8 cellular contexts compared by ENCODE assay signal in genomic region chr22:21642584-21643448, GRCh38. TPM values are rescaled to one million over a fixed set of nuclear protein-coding genes. Genes with fewer than 3 reads are reported as not detected.
A peak's percentile ranks its signal among the peaks of the same experiment; 100 is the strongest.
DNase-seq lines count a peak whose midpoint lies in the region; ATAC-seq and TF ChIP-seq lines count a peak whose summit lies in the region.

No MANE protein-coding gene starts in this region.

- peaks cover 40% of the 10 kb centered on the region for H3K36me3 Mint-ChIP-seq in Caco-2 (ENCODE audit: insufficient read depth, unreplicated experiment)

- H3K9me3 Mint-ChIP-seq in Caco-2 (ENCODE audit: unreplicated experiment) = no peaks in the 10 kb centered on the region

- H2BK120ac ChIP-seq in neuronal stem cell (ENCODE audit: low read depth, low read length) = peak overlapping the region; percentile 81

- peak overlapping the region; percentile 84 for H3K9ac ChIP-seq in OCI-LY3 (ENCODE audit: low read length)
- peak overlapping the region; percentile 98 for H3K9ac ChIP-seq in neuronal stem cell (ENCODE audit: low read depth, low read length, poor library complexity)

- no peak overlapping the region for H2BK12ac ChIP-seq in neuronal stem cell (ENCODE audit: low read length)

- H2BK5ac ChIP-seq in neuronal stem cell (ENCODE audit: low read length) = peak overlapping the region; percentile 24

- TSS peak; percentile 50 for BruUV-seq in Caco-2 (replicated peaks; lab: Mats Ljungman, UMichigan)

- peak; percentile 71 to 78 for DNase-seq in Caco-2
- peak; percentile 23 for DNase-seq in activated T-helper 1 cell treated with Interleukin-2 at 50 U/mL for 16 hours (ENCODE audit: low read depth)
- DNase-seq in fibroblast of the aortic adventitia (ENCODE audit: low read depth) = peak; percentile 52
- DNase-seq in neuronal stem cell (ENCODE audit: low spot score) = no peak
- peak in 1 of 2 donors; percentile 66 for DNase-seq in aorta

- peak overlapping the region; percentile 80 for H3K4me3 Mint-ChIP-seq in Caco-2 (ENCODE audit: unreplicated experiment)

- peak overlapping the region; percentile 56 for H3K14ac ChIP-seq in neuronal stem cell (ENCODE audit: low read length)

- H3K23ac ChIP-seq in neuronal stem cell (ENCODE audit: low read depth, low read length, poor library complexity) = peak overlapping the region; percentile 100

- H3K27ac Mint-ChIP-seq in Caco-2 (ENCODE audit: unreplicated experiment) = peak overlapping the region; percentile 85

- peak overlapping the region; percentile 25 for H3K27ac ChIP-seq in OCI-LY3 (ENCODE audit: low read length)
- H3K27ac ChIP-seq in neuronal stem cell (replicated peaks; ENCODE audit: low read length) = no peak overlapping the region
- no peak overlapping the region for H3K27ac ChIP-seq in aorta (ENCODE audit: low read depth in 1 of 2, low read length in 2 of 2)

- H2BK15ac ChIP-seq in neuronal stem cell (ENCODE audit: low read length) = no peak overlapping the region

- H3K79me1 ChIP-seq in neuronal stem cell (ENCODE audit: low read depth, low read length) = peaks cover 9% of the 10 kb centered on the region

- POLR2A ChIA-PET in Caco-2 (lab: Charles Lee) = interaction anchor here (2.3 to 3.1 kb wide), 3 partner anchors 9 to 13 kb away, joined by 9 to 81 read pairs (median 15); partner anchors contain the start of genes CCDC116 and YDJC

- peaks cover 28% of the 10 kb centered on the region for H3K4me1 ChIP-seq in Caco-2
- peaks cover 26% of the 10 kb centered on the region for H3K4me1 ChIP-seq in OCI-LY3 (ENCODE audit: low read length)
- peaks cover 9 to 13% of the 10 kb centered on the region in 2 donors for H3K4me1 ChIP-seq in neuronal stem cell (ENCODE audit: control insufficient read depth in 2 of 2, insufficient read depth in 1 of 2, low read depth in 1 of 2, low read length in 2 of 2)
- no peaks in the 10 kb centered on the region for H3K4me1 ChIP-seq in aorta (ENCODE audit: control insufficient read depth in 1 of 2, insufficient read depth in 2 of 2, low read length in 2 of 2)

- intact Hi-C loops in Caco-2 (cut with micrococcal nuclease; ENCODE audit: unreplicated experiment) = no loop called here
- intact Hi-C loops in aorta (cut with DNase I) = no loop called here

- H3K27me3 ChIP-seq in Caco-2 (replicated peaks; ENCODE audit: control insufficient read depth, insufficient read depth, low read length) = no peaks in the 10 kb centered on the region
- no peaks in the 10 kb centered on the region; the same call in 1 of the 2 replicates for H3K27me3 ChIP-seq in OCI-LY3 (ENCODE audit: low read depth, low read length)
- no peaks in the 10 kb centered on the region for H3K27me3 ChIP-seq in neuronal stem cell (ENCODE audit: control insufficient read depth in 3 of 3, insufficient read depth in 3 of 3, low read depth in 1 of 3, low read length in 3 of 3)
- H3K27me3 ChIP-seq in aorta (ENCODE audit: control insufficient read depth in 1 of 2, insufficient read depth in 2 of 2, low read length in 1 of 2) = no peaks in the 10 kb centered on the region

- H4K20me1 ChIP-seq in OCI-LY3 (ENCODE audit: insufficient read depth, low read length) = peaks cover 10% of the 10 kb centered on the region

- H3K4me3 ChIP-seq in Caco-2 (ENCODE audit: low read depth, low read length) = peak overlapping the region; percentile 96
- peak overlapping the region; percentile 89 for H3K4me3 ChIP-seq in OCI-LY3 (ENCODE audit: low read length)
- H3K4me3 ChIP-seq in fibroblast of the aortic adventitia (ENCODE audit: low read depth, low read length) = peak overlapping the region; percentile 82
- peak overlapping the region; percentile 81 to 98 for H3K4me3 ChIP-seq in neuronal stem cell (ENCODE audit: low read length in 2 of 2)
- peak overlapping the region; percentile 32 to 58 for H3K4me3 ChIP-seq in aorta (ENCODE audit: low read length in 2 of 2)

- H3K4me1 Mint-ChIP-seq in Caco-2 (ENCODE audit: low read depth, unreplicated experiment) = peaks cover 19% of the 10 kb centered on the region

- TF ChIP-seq CTCF in Caco-2 (IDR thresholded peaks at IDR 0.05; ENCODE audit: insufficient read depth in 1 of 2, low read depth in 1 of 2, low read length in 1 of 2, severe bottlenecking in 1 of 2, unreplicated experiment in 1 of 2) (peak; percentile 65 to 78), OCI-LY3 (IDR thresholded peaks at IDR 0.05; ENCODE audit: low read depth, low read length) (peak; percentile 89), fibroblast of the aortic adventitia (IDR thresholded peaks at IDR 0.05; ENCODE audit: insufficient read depth, low read length) (peak; percentile 67)

- H3K36me3 ChIP-seq in Caco-2 (ENCODE audit: control insufficient read depth, insufficient read depth, low read length) (no peaks in the 10 kb centered on the region; the same call in 1 of the 2 replicates), OCI-LY3 (replicated peaks; ENCODE audit: low read depth, low read length) (peaks cover 9% of the 10 kb centered on the region), neuronal stem cell (replicated peaks in 1 of 2; ENCODE audit: control insufficient read depth in 2 of 2, insufficient read depth in 2 of 2, low read length in 2 of 2) (peaks cover 17 to 31% of the 10 kb centered on the region in 2 donors), aorta (ENCODE audit: control insufficient read depth in 1 of 2, insufficient read depth in 2 of 2, low read length in 1 of 2) (no peaks in the 10 kb centered on the region)

- peak overlapping the region; percentile 66 for H3K4ac ChIP-seq in neuronal stem cell (ENCODE audit: low read length)

- H3K79me2 ChIP-seq in OCI-LY3 (ENCODE audit: low read length) = peaks cover 18% of the 10 kb centered on the region

- peak overlapping the region; percentile 89 for H3K18ac ChIP-seq in neuronal stem cell (ENCODE audit: low read length)

- no peaks in the 10 kb centered on the region for H3K27me3 Mint-ChIP-seq in Caco-2 (ENCODE audit: insufficient read depth, unreplicated experiment)

- H4K91ac ChIP-seq in neuronal stem cell (ENCODE audit: low read depth, low read length, poor library complexity) = no peak overlapping the region

- H3K4me2 ChIP-seq in OCI-LY3 (ENCODE audit: low read length) (peak overlapping the region; percentile 82), neuronal stem cell (ENCODE audit: insufficient read depth, low read length, poor library complexity, severe bottlenecking) (peak overlapping the region; percentile 100)

- H3K9me3 ChIP-seq in Caco-2 (no peaks in the 10 kb centered on the region), OCI-LY3 (ENCODE audit: insufficient read depth, low read length) (no peaks in the 10 kb centered on the region), neuronal stem cell (replicated peaks in 1 of 2; ENCODE audit: control insufficient read depth in 2 of 2, insufficient read depth in 1 of 2, low read depth in 1 of 2, low read length in 2 of 2) (no peaks in the 10 kb centered on the region), aorta (ENCODE audit: control insufficient read depth, low read length) (no peaks in the 10 kb centered on the region)

- CTCF ChIA-PET in Caco-2 (lab: Charles Lee) = interaction anchor here (0.6 to 3.3 kb wide), 14 partner anchors 8 to 195 kb away, joined by 3 to 179 read pairs (median 6); partner anchors contain the start of genes CCDC116, PPIL2 and YDJC

- H2AK5ac ChIP-seq in neuronal stem cell (ENCODE audit: low read depth, low read length) = peak overlapping the region; percentile 94

- no CpG with 5 or more reads among the region's 56 CpGs for WGBS in neuronal stem cell (ENCODE audit: extremely low coverage in 2 of 2, insufficient read length in 2 of 2, insufficient replicate concordance in 1 of 2), 2 donors
- WGBS in aorta, 2 donors = 1 to 2% methylated on average over 55 to 56 of the region's 56 CpGs

- peak overlapping the region; percentile 73 for H2AFZ ChIP-seq in OCI-LY3 (ENCODE audit: low read depth, low read length)
- H2AFZ ChIP-seq in neuronal stem cell (ENCODE audit: low read length) = peak overlapping the region; percentile 93

- ATAC-seq in HG02798 (IDR thresholded peaks at IDR 0.05; ENCODE audit: poor library complexity, unreplicated experiment) (peak; percentile 16), aorta (ENCODE audit: low FRiP score) (peak; percentile 21), HG02642 (IDR thresholded peaks at IDR 0.05; ENCODE audit: poor library complexity, unreplicated experiment) (no peak)

- H4K8ac ChIP-seq in neuronal stem cell (ENCODE audit: low read depth, low read length) = no peak overlapping the region

RNA-seq across cellular contexts. Expression of gene SDF2L1, which starts 0.7 kb away (rescaled TPM):
- 48.5 and 49.6 TPM in 2 replicates for total RNA-seq in Caco-2 (2022)
- total RNA-seq in fibroblast of the aortic adventitia (ENCODE audit: low replicate concordance) = 10.6 and 18.3 TPM in 2 replicates
- 9.6 TPM for polyA plus RNA-seq in neuronal stem cell (2013, experiment 1 of 2)
- polyA plus RNA-seq in neuronal stem cell (2013, experiment 2 of 2) = 9.4 TPM
- 10 to 100 TPM; 24.8 to 38.7 TPM for total RNA-seq in aorta
- 10 to 100 TPM; 16.7 to 34.7 TPM for polyA plus RNA-seq in aorta

RNA-seq across cellular contexts. Expression of gene CCDC116, which starts 10.3 kb away (rescaled TPM):
- total RNA-seq in Caco-2 (2022) (not detected in 2 replicates), fibroblast of the aortic adventitia (ENCODE audit: low replicate concordance) (0.18 and 0.25 TPM in 2 replicates), aorta (1 to 10 TPM; 1.0 to 1.8 TPM)
- polyA plus RNA-seq in neuronal stem cell (2013, experiment 1 of 2) = 0.10 TPM
- polyA plus RNA-seq in neuronal stem cell (2013, experiment 2 of 2) = 0.18 TPM
- polyA plus RNA-seq in aorta = 1 to 10 TPM in 1 of 2 donors, not detected in 1; 2.5 TPM

RNA-seq across cellular contexts. Expression of gene YDJC, which starts 13.0 kb away (rescaled TPM):
- total RNA-seq in Caco-2 (2022) = 55.9 and 60.0 TPM in 2 replicates
- total RNA-seq in fibroblast of the aortic adventitia (ENCODE audit: low replicate concordance) = 14.6 and 25.2 TPM in 2 replicates
- 14.9 TPM for polyA plus RNA-seq in neuronal stem cell (2013, experiment 1 of 2)
- polyA plus RNA-seq in neuronal stem cell (2013, experiment 2 of 2) = 14.0 TPM
- total RNA-seq in aorta = 10 to 100 TPM in 1 of 2 donors, 1 to 10 TPM in 1; 9.0 to 10.2 TPM
- polyA plus RNA-seq in aorta = 10 to 100 TPM; 11.8 to 12.0 TPM

RNA-seq across cellular contexts. Expression of gene PPIL2, which starts 23.0 kb away (rescaled TPM):
- 53.2 and 55.0 TPM in 2 replicates for total RNA-seq in Caco-2 (2022)
- total RNA-seq in fibroblast of the aortic adventitia (ENCODE audit: low replicate concordance) = 10.0 and 30.5 TPM in 2 replicates
- 23.0 TPM for polyA plus RNA-seq in neuronal stem cell (2013, experiment 1 of 2)
- polyA plus RNA-seq in neuronal stem cell (2013, experiment 2 of 2) = 23.7 TPM
- 10 to 100 TPM; 33.2 to 35.4 TPM for total RNA-seq in aorta
- 10 to 100 TPM in 1 of 2 donors, 1 to 10 TPM in 1; 5.1 to 38.4 TPM for polyA plus RNA-seq in aorta

Comparison
In these comparisons a context has a peak if more than half of its experiments do, and no peak if none do; other contexts are left out.
1. H3K4me3 ChIP-seq: peak in every context shown above with its lines; median percentile 96 in Caco-2; 90 in neuronal stem cell; 89 in OCI-LY3; 82 in fibroblast of the aortic adventitia; 45 in aorta.